ENCODE assay signal across 8 cellular contexts in genomic region chr9:104747245-104747564, GRCh38. TPM values are rescaled to one million over a fixed set of nuclear protein-coding genes. Genes with fewer than 3 reads are reported as not detected.
DNase-seq lines count a peak whose midpoint lies in the region; ATAC-seq and TF ChIP-seq lines count a peak whose summit lies in the region.

No MANE protein-coding gene starts in this region.

- peak overlapping the region; percentile 97 for H3K4me3 Mint-ChIP-seq in dendritic cell treated with granulocyte-macrophage colony-stimulating factor and Interleukin-4, amounts not matched to agents 40 ng/mL and 50 ng/mL, for 4 days
- peak overlapping the region; percentile 88 to 98 (median 96) for H3K4me3 Mint-ChIP-seq in naive thymus-derived CD4-positive, alpha-beta T cell

- no peak for ATAC-seq in naive thymus-derived CD4-positive, alpha-beta T cell
- ATAC-seq in GM21529 (IDR thresholded peaks at IDR 0.05; ENCODE audit: unreplicated experiment) (no peak), GM21447 (IDR thresholded peaks at IDR 0.05; ENCODE audit: unreplicated experiment) (no peak)

- peaks cover 25% of the 10 kb centered on the region for H3K36me3 Mint-ChIP-seq in dendritic cell treated with granulocyte-macrophage colony-stimulating factor and Interleukin-4, amounts not matched to agents 40 ng/mL and 50 ng/mL, for 4 days (ENCODE audit: low read depth)
- peaks cover 0 to 15% (median 4%) of the 10 kb centered on the region in 5 donors for H3K36me3 Mint-ChIP-seq in naive thymus-derived CD4-positive, alpha-beta T cell

- no peaks in the 10 kb centered on the region for H3K9me3 Mint-ChIP-seq in dendritic cell treated with granulocyte-macrophage colony-stimulating factor and Interleukin-4, amounts not matched to agents 40 ng/mL and 50 ng/mL, for 4 days
- H3K9me3 Mint-ChIP-seq in naive thymus-derived CD4-positive, alpha-beta T cell: no peaks in the 10 kb centered on the region

- H3K9me3 ChIP-seq in HUES64 (ENCODE audit: insufficient read depth, low read depth, low read length): no peaks in the 10 kb centered on the region
- H3K9me3 ChIP-seq in naive thymus-derived CD4-positive, alpha-beta T cell (ENCODE audit: control insufficient read depth in 2 of 3, low read length in 3 of 3): no peaks in the 10 kb centered on the region

- peak overlapping the region; percentile 93 for H3K27ac Mint-ChIP-seq in dendritic cell treated with granulocyte-macrophage colony-stimulating factor and Interleukin-4, amounts not matched to agents 40 ng/mL and 50 ng/mL, for 4 days
- H3K27ac Mint-ChIP-seq in naive thymus-derived CD4-positive, alpha-beta T cell: peak overlapping the region; percentile 92 to 99 (median 97)

- H3K4me1 Mint-ChIP-seq in dendritic cell treated with granulocyte-macrophage colony-stimulating factor and Interleukin-4, amounts not matched to agents 40 ng/mL and 50 ng/mL, for 4 days (ENCODE audit: low read depth): peaks cover 26% of the 10 kb centered on the region
- peaks cover 14 to 26% (median 22%) of the 10 kb centered on the region in 7 donors for H3K4me1 Mint-ChIP-seq in naive thymus-derived CD4-positive, alpha-beta T cell

- H3K9ac ChIP-seq in HUES64 (ENCODE audit: low read depth, low read length): peak overlapping the region; percentile 61

- no peak for DNase-seq in naive thymus-derived CD4-positive, alpha-beta T cell
- DNase-seq in glomerular visceral epithelial cell (ENCODE audit: extremely low spot score) (no peak), GM13977 (ENCODE audit: low spot score) (no peak)

- 0 out of 2 replicates have a peak, but pooled peaks cover 3% of the 10 kb centered on the region for H3K27me3 ChIP-seq in HUES64 (ENCODE audit: insufficient read depth, low read length)
- no peaks in the 10 kb centered on the region for H3K27me3 ChIP-seq in naive thymus-derived CD4-positive, alpha-beta T cell (ENCODE audit: control insufficient read depth in 2 of 2, insufficient read depth in 2 of 2, low read length in 2 of 2)

- H3K27me3 Mint-ChIP-seq in dendritic cell treated with granulocyte-macrophage colony-stimulating factor and Interleukin-4, amounts not matched to agents 40 ng/mL and 50 ng/mL, for 4 days: no peaks in the 10 kb centered on the region
- H3K27me3 Mint-ChIP-seq in naive thymus-derived CD4-positive, alpha-beta T cell: peaks cover 0 to 2% (median 0%) of the 10 kb centered on the region in 5 donors

- POLR2A ChIA-PET in naive thymus-derived CD4-positive, alpha-beta T cell (lab: Charles Lee): interaction anchor here (0.8 to 2.3 kb wide), 4 partner anchors 14 to 661 kb away, joined by 3 to 14 read pairs (median 12); partner anchors contain the start of genes NIPSNAP3B and SMC2

- H3K36me3 ChIP-seq in HUES64 (ENCODE audit: insufficient read depth, low read length): peaks cover 6% of the 10 kb centered on the region; the same call in 1 of the 2 replicates
- H3K36me3 ChIP-seq in naive thymus-derived CD4-positive, alpha-beta T cell (ENCODE audit: control insufficient read depth in 2 of 3, insufficient read depth in 3 of 3, low read length in 3 of 3): peaks cover 0 to 5% (median 0%) of the 10 kb centered on the region in 3 experiments

- CTCF ChIA-PET in naive thymus-derived CD4-positive, alpha-beta T cell (lab: Charles Lee): no interaction called here

- intact Hi-C loops in dendritic cell treated with granulocyte-macrophage colony-stimulating factor and Interleukin-4, amounts not matched to agents 40 ng/mL and 50 ng/mL, for 4 days (cut with micrococcal nuclease): no loop called here
- intact Hi-C loops in naive thymus-derived CD4-positive, alpha-beta T cell (cut with micrococcal nuclease): loop anchor here (1.0 to 10.0 kb wide), 13 partner anchors 17 to 952 kb away; partner anchors contain the start of genes FKTN (in 2 of the 2), SMC2 (in 2 of the 2), FSD1L (in 1 of the 2) and NIPSNAP3B (in 1 of the 2)

- peaks cover 6% of the 10 kb centered on the region; the same call in 1 of the 2 replicates for H3K4me1 ChIP-seq in HUES64 (ENCODE audit: insufficient read depth, low read length)
- peaks cover 0 to 8% of the 10 kb centered on the region in 2 donors for H3K4me1 ChIP-seq in naive thymus-derived CD4-positive, alpha-beta T cell (ENCODE audit: control insufficient read depth in 2 of 2, insufficient read depth in 2 of 2, low read length in 2 of 2)

- 2% methylated on average over 9 of the region's 9 CpGs for WGBS in HUES64

- H3K27ac ChIP-seq in C4-2B: peak overlapping the region; percentile 90
- H3K27ac ChIP-seq in HUES64 (ENCODE audit: low read depth, low read length): no peak overlapping the region
- H3K27ac ChIP-seq in naive thymus-derived CD4-positive, alpha-beta T cell (ENCODE audit: low read depth, low read length): peak overlapping the region; percentile 93

- TF ChIP-seq CTCF in C4-2B (conservative IDR thresholded peaks at IDR 0.05) (no peak), GM13977 (IDR thresholded peaks at IDR 0.05; ENCODE audit: extremely low read depth, insufficient read depth, missing control alignments) (no peak)

- peak overlapping the region; percentile 92 for H3K4me3 ChIP-seq in HUES64 (ENCODE audit: low read length)
- peak overlapping the region; percentile 87 for H3K4me3 ChIP-seq in naive thymus-derived CD4-positive, alpha-beta T cell (ENCODE audit: low read length)

- in situ Hi-C loops in GM13977 (cut with MboI; ENCODE audit: low pct_unique_long_range_greater_than_20kb, low sequenced_read_pairs, unreplicated experiment): no loop called here

RNA-seq across cellular contexts. Expression of gene NIPSNAP3A, which starts 0.3 kb away (rescaled TPM):
- 10.3 TPM for polyA plus RNA-seq in HUES64 (2013, experiment 1 of 2)
- polyA plus RNA-seq in HUES64 (2013, experiment 2 of 2): 12.8 TPM
- total RNA-seq in naive thymus-derived CD4-positive, alpha-beta T cell: 10 to 100 TPM in 4 of 5 experiments, 1 to 10 TPM in 1; 7.1 to 17.4 (median 13.4) TPM
- 10 to 100 TPM; 19.5 to 22.1 TPM for polyA plus RNA-seq in naive thymus-derived CD4-positive, alpha-beta T cell

RNA-seq across cellular contexts. Expression of gene NIPSNAP3B, which starts 16.7 kb away (rescaled TPM):
- 0.55 TPM for polyA plus RNA-seq in HUES64 (2013, experiment 1 of 2)
- polyA plus RNA-seq in HUES64 (2013, experiment 2 of 2): 0.95 TPM
- total RNA-seq in naive thymus-derived CD4-positive, alpha-beta T cell: 1 to 10 TPM in 3 of 5 experiments, under 1 TPM in 2; 0.77 to 2.7 (median 1.1) TPM
- polyA plus RNA-seq in naive thymus-derived CD4-positive, alpha-beta T cell: 1 to 10 TPM in 1 of 2 donors, under 1 TPM in 1; 0.33 to 1.5 TPM

RNA-seq across cellular contexts. Expression of gene OR13D1, which starts 52.9 kb away (rescaled TPM):
- not detected for polyA plus RNA-seq in HUES64 (2013, experiment 1 of 2)
- polyA plus RNA-seq in HUES64 (2013, experiment 2 of 2): not detected
- not detected for total RNA-seq in naive thymus-derived CD4-positive, alpha-beta T cell
- polyA plus RNA-seq in naive thymus-derived CD4-positive, alpha-beta T cell: not detected
